Comparison of ENCODE assay signal across 10 cellular contexts in genomic region chr1:39406533-39407478, GRCh38.
DNase-seq lines count a peak whose midpoint lies in the region; ATAC-seq and TF ChIP-seq lines count a peak whose summit lies in the region.
"Had no signal": no experiment of that assay in that cellular context is flagged by ENCODE, and none has a peak within 500 bp of the region (broad histone marks: within the 10 kb centered on the region; RNA-seq: fewer than 3 reads in every experiment).

No MANE protein-coding gene starts in this region.

- POLR2A ChIA-PET in WTC11 (lab: Charles Lee) = no interaction called here

- H3K27ac ChIP-seq in gastroesophageal sphincter (peak overlapping the region; percentile 92 to 96 (median 93)), skeletal muscle tissue (ENCODE audit: low read depth, low read length) (peak overlapping the region; percentile 84)

- TF ChIP-seq EP300 in gastroesophageal sphincter (IDR thresholded peaks at IDR 0.05) = no peak

- H3K27me3 Mint-ChIP-seq in HFFc6 (ENCODE audit: insufficient read depth) (peaks cover 2% of the 10 kb centered on the region), WTC11 (ENCODE audit: low read depth) (no peaks in the 10 kb centered on the region; the same call in 1 of the 2 replicates)

- H3K9me3 Mint-ChIP-seq in HFFc6 (no peaks in the 10 kb centered on the region), WTC11 (peaks cover 16% of the 10 kb centered on the region)

- no peak for TF ChIP-seq POLR2A in gastroesophageal sphincter (IDR thresholded peaks at IDR 0.05)
- no peak for TF ChIP-seq POLR2A in GM18505 (IDR thresholded peaks at IDR 0.05; ENCODE audit: borderline replicate concordance, extremely low read depth, insufficient read depth, insufficient read length)

- H3K27ac Mint-ChIP-seq in HFFc6 = peak overlapping the region; percentile 70
- no peak overlapping the region for H3K27ac Mint-ChIP-seq in WTC11

- H3K27me3 ChIP-seq in gastroesophageal sphincter (no peaks in the 10 kb centered on the region), skeletal muscle tissue (ENCODE audit: control insufficient read depth in 3 of 3, insufficient read depth in 3 of 3, low read length in 3 of 3) (no peaks in the 10 kb centered on the region), H7 (ENCODE audit: control insufficient read depth, insufficient read depth, low read length) (no peaks in the 10 kb centered on the region)

- no peak for ATAC-seq in WTC11
- ATAC-seq in gastroesophageal sphincter = no peak
- ATAC-seq in HG03520 (IDR thresholded peaks at IDR 0.05; ENCODE audit: unreplicated experiment) = no peak
- no peak for ATAC-seq in GM18505 (IDR thresholded peaks at IDR 0.05; ENCODE audit: unreplicated experiment)

- H3K9me3 ChIP-seq in gastroesophageal sphincter = no peaks in the 10 kb centered on the region
- H3K9me3 ChIP-seq in skeletal muscle tissue (ENCODE audit: control insufficient read depth in 3 of 3, low read length in 3 of 3) = no peaks in the 10 kb centered on the region

- DNase-seq in HFFc6 (peak; percentile 73), WTC11 (ENCODE audit: low spot score) (no peak), NCI-H774 (lab: John Stamatoyannopoulos, UW) (no peak), H7 (no peak)
- DNase-seq: foreskin melanocyte, KBM-7 had no signal

- no peaks in the 10 kb centered on the region for H3K36me3 ChIP-seq in gastroesophageal sphincter
- no peaks in the 10 kb centered on the region for H3K36me3 ChIP-seq in skeletal muscle tissue (ENCODE audit: control insufficient read depth in 3 of 3, insufficient read depth in 3 of 3, low read length in 3 of 3)
- H3K36me3 ChIP-seq in H7 (replicated peaks; ENCODE audit: control insufficient read depth, insufficient read depth, low read length) = 0 out of 2 replicates have a peak, but pooled peaks cover under 1% of the 10 kb centered on the region

- peak overlapping the region in 1 of 3 donors; percentile 84 for H3K9ac ChIP-seq in skeletal muscle tissue (ENCODE audit: low read depth in 1 of 3, low read length in 3 of 3)

- H3K4me1 Mint-ChIP-seq in HFFc6 (ENCODE audit: low read depth) (peaks cover 70% of the 10 kb centered on the region), WTC11 (peaks cover 49% of the 10 kb centered on the region)

- H3K4me1 ChIP-seq in gastroesophageal sphincter (peaks cover 16 to 63% (median 46%) of the 10 kb centered on the region in 3 donors), skeletal muscle tissue (ENCODE audit: control insufficient read depth in 3 of 3, insufficient read depth in 3 of 3, low read length in 3 of 3) (peaks cover 36 to 50% (median 41%) of the 10 kb centered on the region in 3 donors)

- H3K4me3 ChIP-seq in gastroesophageal sphincter (no peak overlapping the region), skeletal muscle tissue (ENCODE audit: low read length in 3 of 3) (no peak overlapping the region), H7 (ENCODE audit: insufficient read depth, low read depth, low read length) (no peak overlapping the region)

- peaks cover 29% of the 10 kb centered on the region for H3K36me3 Mint-ChIP-seq in HFFc6 (ENCODE audit: low read depth)
- peaks cover 26% of the 10 kb centered on the region for H3K36me3 Mint-ChIP-seq in WTC11

- H3K4me3 Mint-ChIP-seq in HFFc6 (peak overlapping the region; percentile 89), WTC11 (peak overlapping the region; percentile 86)

- no peak for TF ChIP-seq CTCF in HFFc6 (IDR thresholded peaks at IDR 0.05)
- no peak for TF ChIP-seq CTCF in WTC11 (IDR thresholded peaks at IDR 0.05)
- TF ChIP-seq CTCF in gastroesophageal sphincter (IDR thresholded peaks at IDR 0.05) = no peak

- WGBS in gastroesophageal sphincter (ENCODE audit: low coverage in 1 of 2), 2 donors = 0 to 27% methylated on average over 1 to 5 of the region's 7 CpGs

- CTCF ChIA-PET in WTC11 (lab: Charles Lee) = interaction anchor here (0.9 to 5.6 kb wide), 5 partner anchors 8 to 308 kb away, joined by 3 to 45 read pairs (median 5); no protein-coding TSS in a partner anchor

TF ChIP-seq in WTC11, 78 proteins besides CTCF, POLR2A, EP300 and RAD21 (continues in another document):
- no peak for TF ChIP-seq ZNF317 (CRISPR knock-in tag; IDR thresholded peaks at IDR 0.05; ENCODE audit: borderline replicate concordance, low read depth)
- no peak for TF ChIP-seq ELF4 (CRISPR knock-in tag; IDR thresholded peaks at IDR 0.05; ENCODE audit: low read depth)
- no peak for TF ChIP-seq CDX4 (CRISPR knock-in tag; IDR thresholded peaks at IDR 0.05; ENCODE audit: borderline replicate concordance)
- no peak for TF ChIP-seq FOXP1 (CRISPR knock-in tag; IDR thresholded peaks at IDR 0.05; ENCODE audit: borderline replicate concordance)
- no peak for TF ChIP-seq NFE2L1 (CRISPR knock-in tag; IDR thresholded peaks at IDR 0.05)
- TF ChIP-seq NFATC4 (CRISPR knock-in tag; IDR thresholded peaks at IDR 0.05) = no peak
- TF ChIP-seq ZNF219 (CRISPR knock-in tag; IDR thresholded peaks at IDR 0.05; ENCODE audit: borderline replicate concordance) = no peak
- TF ChIP-seq OVOL2 (CRISPR knock-in tag; IDR thresholded peaks at IDR 0.05; ENCODE audit: borderline replicate concordance) = no peak
- TF ChIP-seq ZNF532 (CRISPR knock-in tag; IDR thresholded peaks at IDR 0.05; ENCODE audit: borderline replicate concordance) = no peak
- TF ChIP-seq, protein P1, sequence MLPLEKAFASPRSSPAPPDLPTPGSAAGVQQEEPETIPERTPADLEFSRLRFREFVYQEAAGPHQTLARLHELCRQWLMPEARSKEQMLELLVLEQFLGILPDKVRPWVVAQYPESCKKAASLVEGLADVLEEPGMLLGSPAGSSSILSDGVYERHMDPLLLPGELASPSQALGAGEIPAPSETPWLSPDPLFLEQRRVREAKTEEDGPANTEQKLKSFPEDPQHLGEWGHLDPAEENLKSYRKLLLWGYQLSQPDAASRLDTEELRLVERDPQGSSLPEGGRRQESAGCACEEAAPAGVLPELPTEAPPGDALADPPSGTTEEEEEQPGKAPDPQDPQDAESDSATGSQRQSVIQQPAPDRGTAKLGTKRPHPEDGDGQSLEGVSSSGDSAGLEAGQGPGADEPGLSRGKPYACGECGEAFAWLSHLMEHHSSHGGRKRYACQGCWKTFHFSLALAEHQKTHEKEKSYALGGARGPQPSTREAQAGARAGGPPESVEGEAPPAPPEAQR (CRISPR knock-in tag; IDR thresholded peaks at IDR 0.05) = no peak
- no peak for TF ChIP-seq GRHL2 (CRISPR knock-in tag; IDR thresholded peaks at IDR 0.05; ENCODE audit: insufficient replicate concordance, severe bottlenecking)
